ENCODE assay signal across 1 cellular context in the genomic region with DNA sequence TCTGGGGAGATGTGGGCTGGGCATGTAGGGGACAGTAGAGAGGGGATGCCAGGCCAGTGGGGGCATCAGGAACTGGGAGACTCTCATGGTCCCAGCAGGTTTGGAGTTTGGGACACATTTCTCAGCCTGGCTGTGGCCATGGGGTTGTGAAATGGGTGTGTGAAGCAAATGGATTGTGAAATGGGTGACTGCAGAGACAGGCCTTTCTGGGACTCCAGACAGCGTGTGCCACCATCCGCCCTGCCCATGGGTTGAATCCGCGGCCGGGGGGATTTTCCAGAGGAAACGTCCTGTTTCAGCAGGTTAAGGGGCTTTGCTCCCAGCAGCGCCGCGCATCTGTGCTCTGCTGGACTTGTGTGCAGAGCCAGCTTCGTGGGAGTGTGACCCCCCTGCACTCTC.
TF ChIP-seq lines count a peak whose summit lies in the region.

No MANE protein-coding gene starts in this region.

TF ChIP-seq in SK-N-SH, 30 proteins besides CTCF, POLR2A, EP300 and RAD21 (continued from another document):
- TF ChIP-seq, protein P1, sequence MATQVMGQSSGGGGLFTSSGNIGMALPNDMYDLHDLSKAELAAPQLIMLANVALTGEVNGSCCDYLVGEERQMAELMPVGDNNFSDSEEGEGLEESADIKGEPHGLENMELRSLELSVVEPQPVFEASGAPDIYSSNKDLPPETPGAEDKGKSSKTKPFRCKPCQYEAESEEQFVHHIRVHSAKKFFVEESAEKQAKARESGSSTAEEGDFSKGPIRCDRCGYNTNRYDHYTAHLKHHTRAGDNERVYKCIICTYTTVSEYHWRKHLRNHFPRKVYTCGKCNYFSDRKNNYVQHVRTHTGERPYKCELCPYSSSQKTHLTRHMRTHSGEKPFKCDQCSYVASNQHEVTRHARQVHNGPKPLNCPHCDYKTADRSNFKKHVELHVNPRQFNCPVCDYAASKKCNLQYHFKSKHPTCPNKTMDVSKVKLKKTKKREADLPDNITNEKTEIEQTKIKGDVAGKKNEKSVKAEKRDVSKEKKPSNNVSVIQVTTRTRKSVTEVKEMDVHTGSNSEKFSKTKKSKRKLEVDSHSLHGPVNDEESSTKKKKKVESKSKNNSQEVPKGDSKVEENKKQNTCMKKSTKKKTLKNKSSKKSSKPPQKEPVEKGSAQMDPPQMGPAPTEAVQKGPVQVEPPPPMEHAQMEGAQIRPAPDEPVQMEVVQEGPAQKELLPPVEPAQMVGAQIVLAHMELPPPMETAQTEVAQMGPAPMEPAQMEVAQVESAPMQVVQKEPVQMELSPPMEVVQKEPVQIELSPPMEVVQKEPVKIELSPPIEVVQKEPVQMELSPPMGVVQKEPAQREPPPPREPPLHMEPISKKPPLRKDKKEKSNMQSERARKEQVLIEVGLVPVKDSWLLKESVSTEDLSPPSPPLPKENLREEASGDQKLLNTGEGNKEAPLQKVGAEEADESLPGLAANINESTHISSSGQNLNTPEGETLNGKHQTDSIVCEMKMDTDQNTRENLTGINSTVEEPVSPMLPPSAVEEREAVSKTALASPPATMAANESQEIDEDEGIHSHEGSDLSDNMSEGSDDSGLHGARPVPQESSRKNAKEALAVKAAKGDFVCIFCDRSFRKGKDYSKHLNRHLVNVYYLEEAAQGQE (IDR thresholded peaks at IDR 0.05; ENCODE audit: low read depth, low read length), result no peak
